In the genomic region with DNA sequence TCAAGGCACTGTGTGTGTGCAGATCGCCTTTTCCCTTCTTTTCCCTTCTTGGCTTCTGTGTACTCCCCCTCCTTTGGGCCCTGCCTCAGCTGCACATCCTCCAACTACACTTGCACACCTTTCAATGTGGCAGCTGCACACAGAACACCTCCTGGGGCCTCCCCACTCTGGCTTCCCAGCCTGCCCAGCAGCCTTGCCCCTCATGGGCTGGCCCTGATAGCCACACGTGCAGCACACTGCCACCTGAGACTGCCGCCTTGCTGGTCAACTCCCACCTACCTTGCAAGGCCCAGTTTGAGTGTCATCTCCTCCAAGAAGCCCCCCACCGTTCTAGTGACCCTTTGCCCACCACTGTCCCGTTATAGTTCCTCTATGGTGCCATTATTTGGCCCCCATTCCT, we compare ENCODE assay signal across 10 cellular contexts.
DNase-seq lines count a peak whose midpoint lies in the region; ATAC-seq, FAIRE-seq and TF ChIP-seq lines count a peak whose summit lies in the region.
"Had no signal": no experiment of that assay in that cellular context is flagged by ENCODE, and none has a peak within 500 bp of the region (broad histone marks: within the 10 kb centered on the region; RNA-seq: fewer than 3 reads in every experiment).

No MANE protein-coding gene starts in this region.

- H3K36me3 Mint-ChIP-seq in progenitor cell of endocrine pancreas (ENCODE audit: insufficient read depth), result no peaks in the 10 kb centered on the region
- H3K36me3 Mint-ChIP-seq: activated naive CD4-positive, alpha-beta T cell treated with anti-CD3 and anti-CD28 coated beads, Interleukin-2, amount 10 ng/mL, durations not matched to agents 7 days and 5 days had no signal

- peak overlapping the region; percentile 80 for H3K9ac ChIP-seq in endothelial cell of umbilical vein (replicated peaks; ENCODE audit: extremely low read depth, insufficient read depth, low read length)

- no peak for TF ChIP-seq CTCF in C4-2B (conservative IDR thresholded peaks at IDR 0.05)
- TF ChIP-seq CTCF in RWPE1 (conservative IDR thresholded peaks at IDR 0.05; ENCODE audit: low read depth), result no peak
- no peak for TF ChIP-seq CTCF in endothelial cell of umbilical vein (IDR thresholded peaks at IDR 0.05; ENCODE audit: extremely low read depth in 1 of 2, insufficient read depth in 1 of 2, low read depth in 1 of 2, low read length in 2 of 2)
- no peak for TF ChIP-seq CTCF in progenitor cell of endocrine pancreas (IDR thresholded peaks at IDR 0.05; ENCODE audit: unreplicated experiment)

- no TSS peak for BruUV-seq in endothelial cell of umbilical vein (replicated peaks; lab: Mats Ljungman, UMichigan)

- CTCF ChIA-PET in RWPE1 (lab: Yijun Ruan, JAX), result interaction anchor here (1.1 kb wide), 1 partner anchor 156 kb away, joined by 6 read pairs; no protein-coding TSS in a partner anchor
- CTCF ChIA-PET in endothelial cell of umbilical vein (lab: Charles Lee), result interaction anchor here (0.8 to 1.5 kb wide), 9 partner anchors 8 to 126 kb away, joined by 3 to 9 read pairs (median 4); no protein-coding TSS in a partner anchor

- no peak overlapping the region for H2AFZ ChIP-seq in endothelial cell of umbilical vein (ENCODE audit: low read depth, low read length)

- H3K36me3 ChIP-seq in endothelial cell of umbilical vein (ENCODE audit: control insufficient read depth in 2 of 2, extremely low read depth in 1 of 2, insufficient read depth in 2 of 2, low read length in 2 of 2), result no peaks in the 10 kb centered on the region

- peak overlapping the region; percentile 73 for H3K27ac ChIP-seq in C4-2B
- peak overlapping the region; percentile 94 for H3K27ac ChIP-seq in RWPE1
- H3K27ac ChIP-seq in endothelial cell of umbilical vein (ENCODE audit: insufficient read depth, low read depth, low read length), result peak overlapping the region; percentile 98

- H3K27ac Mint-ChIP-seq in progenitor cell of endocrine pancreas, result peak overlapping the region; percentile 65

- H3K9me3 ChIP-seq in endothelial cell of umbilical vein (replicated peaks; ENCODE audit: control insufficient read depth, insufficient read depth, low read length), result no peaks in the 10 kb centered on the region

- POLR2A ChIA-PET in RWPE1 (lab: Yijun Ruan, JAX; ENCODE audit: low non-redundant PET) (no interaction called here), endothelial cell of umbilical vein (lab: Charles Lee) (interaction anchor here (0.6 to 1.0 kb wide), 4 partner anchors 12 to 262 kb away, joined by 3 to 6 read pairs (median 3); a partner anchor contains a TSS)

- H3K4me3 Mint-ChIP-seq in progenitor cell of endocrine pancreas (ENCODE audit: low read depth), result no peak overlapping the region
- H3K4me3 Mint-ChIP-seq: activated naive CD4-positive, alpha-beta T cell treated with anti-CD3 and anti-CD28 coated beads, Interleukin-2, amount 10 ng/mL, durations not matched to agents 7 days and 5 days had no signal

- dilution Hi-C loops in endothelial cell of umbilical vein (cut with MboI; ENCODE audit: extremely low pct_ligation_motif_present, low sequenced_read_pairs), result no loop called here

- intact Hi-C loops in endothelial cell of umbilical vein (cut with micrococcal nuclease), result loop anchor here (5.0 kb wide), 1 partner anchor 78 kb away; no protein-coding TSS in a partner anchor

- peak overlapping the region; percentile 78 for H3K4me2 ChIP-seq in endothelial cell of umbilical vein (ENCODE audit: insufficient read depth, low read length)

- FAIRE-seq in endothelial cell of umbilical vein (lab: Jason Lieb, UNC), result no peak

- H3K4me1 Mint-ChIP-seq in progenitor cell of endocrine pancreas (ENCODE audit: low read depth), result peaks cover 29% of the 10 kb centered on the region

- TF ChIP-seq POLR2A in endothelial cell of umbilical vein (IDR thresholded peaks at IDR 0.05; ENCODE audit: low read depth, low read length), result no peak

- no peak for ATAC-seq in HG02763 (IDR thresholded peaks at IDR 0.05; ENCODE audit: unreplicated experiment)

- H3K9me3 Mint-ChIP-seq in progenitor cell of endocrine pancreas (ENCODE audit: low read depth), result no peaks in the 10 kb centered on the region
- H3K9me3 Mint-ChIP-seq: activated naive CD4-positive, alpha-beta T cell treated with anti-CD3 and anti-CD28 coated beads, Interleukin-2, amount 10 ng/mL, durations not matched to agents 7 days and 5 days had no signal

- no peaks in the 10 kb centered on the region for H3K27me3 ChIP-seq in endothelial cell of umbilical vein (ENCODE audit: control insufficient read depth in 2 of 2, insufficient read depth in 2 of 2, low read length in 2 of 2)

- no peak overlapping the region for H3K4me3 ChIP-seq in endothelial cell of umbilical vein (replicated peaks in 1 of 3; ENCODE audit: insufficient read depth in 1 of 3, low read depth in 1 of 3, low read length in 3 of 3)

- H3K27me3 Mint-ChIP-seq in progenitor cell of endocrine pancreas, result no peaks in the 10 kb centered on the region
- H3K27me3 Mint-ChIP-seq: activated naive CD4-positive, alpha-beta T cell treated with anti-CD3 and anti-CD28 coated beads, Interleukin-2, amount 10 ng/mL, durations not matched to agents 7 days and 5 days had no signal

- peaks cover 54% of the 10 kb centered on the region for H3K79me2 ChIP-seq in endothelial cell of umbilical vein (ENCODE audit: control insufficient read depth, insufficient read depth, low read length)

- DNase-seq in RWPE1 (ENCODE audit: low spot score) (no peak), endothelial cell of umbilical vein (ENCODE audit: low read depth, low spot score) (no peak), progenitor cell of endocrine pancreas (ENCODE audit: low spot score, unreplicated experiment) (no peak), NCI-H748 (lab: John Stamatoyannopoulos, UW; ENCODE audit: unreplicated experiment) (no peak), DMS53 treated with DMSO at 0.1 percent for 48 hours (lab: John Stamatoyannopoulos, UW; ENCODE audit: unreplicated experiment) (no peak), GOT3 (lab: John Stamatoyannopoulos, UW) (no peak)
- DNase-seq: activated naive CD4-positive, alpha-beta T cell treated with anti-CD3 and anti-CD28 coated beads, Interleukin-2, amount 10 ng/mL, durations not matched to agents 7 days and 5 days; NCI-H1436 treated with DMSO at 0.1 percent for 48 hours had no signal

- H3K9me1 ChIP-seq in endothelial cell of umbilical vein (replicated peaks; ENCODE audit: control insufficient read depth, extremely low read depth, insufficient read depth, low read length), result no peaks in the 10 kb centered on the region

- peaks cover 47% of the 10 kb centered on the region for H3K4me1 ChIP-seq in endothelial cell of umbilical vein (ENCODE audit: control insufficient read depth, extremely low read depth, insufficient read depth, low read length)

- H4K20me1 ChIP-seq in endothelial cell of umbilical vein (replicated peaks; ENCODE audit: control insufficient read depth, extremely low read depth, insufficient read depth, low read length), result no peaks in the 10 kb centered on the region

TF ChIP-seq in endothelial cell of umbilical vein, 7 proteins besides CTCF, POLR2A, EP300 and RAD21:
- TF ChIP-seq POLR2AphosphoS5 (IDR thresholded peaks at IDR 0.05; ENCODE audit: insufficient read depth, low read depth, low read length) (no peak), EZH2 (IDR thresholded peaks at IDR 0.05; ENCODE audit: borderline replicate concordance, low read depth, low read length, severe bottlenecking) (no peak), GATA2 (IDR thresholded peaks at IDR 0.05; ENCODE audit: insufficient read depth, insufficient read length, low read depth, low read length) (no peak), JUN (IDR thresholded peaks at IDR 0.05; ENCODE audit: borderline replicate concordance, insufficient read depth, insufficient read length, low read depth) (no peak), FOS (IDR thresholded peaks at IDR 0.05; ENCODE audit: borderline replicate concordance, insufficient read depth, low read length) (no peak), MYC (IDR thresholded peaks at IDR 0.05; ENCODE audit: low read depth, low read length) (no peak)
- TF ChIP-seq, protein P1, sequence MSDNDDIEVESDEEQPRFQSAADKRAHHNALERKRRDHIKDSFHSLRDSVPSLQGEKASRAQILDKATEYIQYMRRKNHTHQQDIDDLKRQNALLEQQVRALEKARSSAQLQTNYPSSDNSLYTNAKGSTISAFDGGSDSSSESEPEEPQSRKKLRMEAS (IDR thresholded peaks at IDR 0.05; ENCODE audit: insufficient read depth, insufficient read length), result no peak
